ENCODE assay signal across 8 cellular contexts in the genomic region with DNA sequence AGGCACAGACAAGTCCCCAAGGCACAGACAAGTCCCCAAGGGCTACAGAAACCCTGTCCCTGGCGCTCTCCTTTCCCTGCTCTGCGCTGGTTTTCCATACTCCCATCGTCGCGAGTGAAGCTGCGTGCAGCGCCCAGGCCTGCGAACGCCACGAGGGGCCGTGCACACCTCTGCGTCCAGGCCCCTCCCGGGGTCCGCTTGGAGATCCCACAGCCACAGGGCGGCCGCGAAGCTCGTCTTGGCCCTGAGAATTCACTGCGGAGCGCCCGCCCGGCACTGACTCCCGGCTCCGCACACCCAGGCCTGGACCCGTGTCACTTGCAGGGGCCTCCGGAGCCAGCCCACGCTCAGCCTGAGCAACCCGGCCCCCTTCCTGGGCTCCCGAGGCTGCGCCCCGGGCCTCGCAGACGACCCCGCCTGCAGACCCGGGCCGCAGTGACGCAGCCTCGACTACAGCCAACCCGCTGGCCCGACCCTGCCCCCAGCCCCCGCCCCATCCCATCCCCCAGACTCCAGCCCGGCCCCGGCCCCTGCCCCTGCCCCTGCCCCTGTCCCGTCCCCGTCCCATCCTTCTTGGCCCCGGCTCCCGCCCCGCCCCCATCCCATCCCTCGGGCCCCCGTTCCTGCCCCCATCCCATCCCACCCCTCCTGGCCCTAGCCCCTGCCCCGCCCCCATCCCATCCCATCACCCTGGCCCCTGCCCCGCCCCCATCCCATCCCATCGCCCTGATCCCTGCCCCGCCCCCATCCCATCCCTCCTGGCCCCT. TPM values are rescaled to one million over a fixed set of nuclear protein-coding genes. Genes with fewer than 3 reads are reported as not detected.
DNase-seq lines count a peak whose midpoint lies in the region; ATAC-seq, FAIRE-seq and TF ChIP-seq lines count a peak whose summit lies in the region.

No MANE protein-coding gene starts in this region.

- no peaks in the 10 kb centered on the region for H3K27me3 Mint-ChIP-seq in CD8-positive, alpha-beta memory T cell

- peak overlapping the region in 5 of 8 donors; percentile 17 to 65 (median 40) for H3K27ac Mint-ChIP-seq in CD8-positive, alpha-beta memory T cell

- peaks cover 11% of the 10 kb centered on the region for H3K4me1 ChIP-seq in CD8-positive, alpha-beta memory T cell (ENCODE audit: insufficient read depth, low read length)
- peaks cover 13% of the 10 kb centered on the region for H3K4me1 ChIP-seq in osteoblast (ENCODE audit: insufficient read depth, low read length)

- H3K4me3 Mint-ChIP-seq in CD8-positive, alpha-beta memory T cell: peak overlapping the region; percentile 5 to 94 (median 67)

- POLR2A ChIA-PET in CD8-positive, alpha-beta memory T cell (lab: Charles Lee): interaction anchor here (1.0 kb wide), 1 partner anchor 59 kb away, joined by 5 read pairs; no protein-coding TSS in a partner anchor
- POLR2A ChIA-PET in RWPE1 (lab: Yijun Ruan, JAX; ENCODE audit: low non-redundant PET): no interaction called here

- H4K20me1 ChIP-seq in osteoblast (ENCODE audit: insufficient read depth, low read length): peaks cover 47% of the 10 kb centered on the region

- H3K36me3 Mint-ChIP-seq in CD8-positive, alpha-beta memory T cell: peaks cover 0 to 40% (median 9%) of the 10 kb centered on the region in 3 donors

- no peak for TF ChIP-seq CTCF in RWPE1 (conservative IDR thresholded peaks at IDR 0.05; ENCODE audit: low read depth)
- no peak for TF ChIP-seq CTCF in epithelial cell of proximal tubule (conservative IDR thresholded peaks at IDR 0.05; ENCODE audit: low read depth, low read length)
- TF ChIP-seq CTCF in osteoblast (IDR thresholded peaks at IDR 0.05; ENCODE audit: extremely low read depth, low read depth, low read length): no peak

- no peak overlapping the region for H3K27ac ChIP-seq in CD8-positive, alpha-beta memory T cell (ENCODE audit: low read depth, low read length)
- peak overlapping the region; percentile 55 for H3K27ac ChIP-seq in RWPE1
- H3K27ac ChIP-seq in osteoblast (ENCODE audit: low read depth, low read length): peak overlapping the region; percentile 56

- no peak for FAIRE-seq in GM19239 (lab: Jason Lieb, UNC)

- H3K4me1 Mint-ChIP-seq in CD8-positive, alpha-beta memory T cell: peaks cover 13 to 38% (median 17%) of the 10 kb centered on the region in 3 donors

- peaks cover 0 to 2% (median 0%) of the 10 kb centered on the region in 5 donors for H3K9me3 Mint-ChIP-seq in CD8-positive, alpha-beta memory T cell

- no peaks in the 10 kb centered on the region for H3K9me3 ChIP-seq in CD8-positive, alpha-beta memory T cell (ENCODE audit: low read length)
- no peaks in the 10 kb centered on the region for H3K9me3 ChIP-seq in osteoblast (ENCODE audit: low read depth, low read length)

- H3K27me3 ChIP-seq in CD8-positive, alpha-beta memory T cell (ENCODE audit: insufficient read depth, low read length, poor library complexity, severe bottlenecking): no peaks in the 10 kb centered on the region
- no peaks in the 10 kb centered on the region for H3K27me3 ChIP-seq in osteoblast (ENCODE audit: insufficient read depth, low read length)

- peak overlapping the region; percentile 85 for H3K4me2 ChIP-seq in osteoblast (ENCODE audit: insufficient read depth, low read length)

- H3K36me3 ChIP-seq in CD8-positive, alpha-beta memory T cell (ENCODE audit: insufficient read depth, low read length): peaks cover 26% of the 10 kb centered on the region
- peaks cover 46% of the 10 kb centered on the region for H3K36me3 ChIP-seq in osteoblast (ENCODE audit: insufficient read depth, low read length)

- ATAC-seq in HG03469 (IDR thresholded peaks at IDR 0.05; ENCODE audit: unreplicated experiment): no peak

- DNase-seq in CD8-positive, alpha-beta memory T cell: peak in 1 of 5 donors; percentile 43
- DNase-seq in RWPE1 (ENCODE audit: low spot score) (no peak), epithelial cell of proximal tubule (ENCODE audit: low read depth) (no peak), osteoblast (ENCODE audit: insufficient read length, low spot score, missing footprints) (peak; percentile 86), globus pallidus (ENCODE audit: low spot score) (no peak), NCI-H69 (lab: John Stamatoyannopoulos, UW) (no peak), GM19239 (ENCODE audit: insufficient read length, low spot score) (no peak)

- no peak overlapping the region for H3K4me3 ChIP-seq in CD8-positive, alpha-beta memory T cell (ENCODE audit: low read length)
- H3K4me3 ChIP-seq in epithelial cell of proximal tubule (ENCODE audit: low read depth, low read length) (peak overlapping the region; percentile 78), osteoblast (ENCODE audit: insufficient read depth, low read length) (peak overlapping the region; percentile 88)

- no peak overlapping the region for H2AFZ ChIP-seq in osteoblast (ENCODE audit: low read length)

- peaks cover 66% of the 10 kb centered on the region for H3K79me2 ChIP-seq in osteoblast (ENCODE audit: insufficient read depth, low read length)

- CTCF ChIA-PET in CD8-positive, alpha-beta memory T cell (lab: Charles Lee): interaction anchor here (1.5 to 1.9 kb wide), 2 partner anchors 146 to 149 kb away, joined by 5 to 8 read pairs; no protein-coding TSS in a partner anchor
- CTCF ChIA-PET in RWPE1 (lab: Yijun Ruan, JAX): no interaction called here

RNA-seq across cellular contexts. Expression of a gene that starts 0.8 kb away (rescaled TPM):
- 10 to 100 TPM; 13.5 to 14.5 TPM for total RNA-seq in CD8-positive, alpha-beta memory T cell
- polyA plus RNA-seq in CD8-positive, alpha-beta memory T cell: 4.9 TPM
- total RNA-seq in epithelial cell of proximal tubule (10.4 and 12.4 TPM in 2 replicates), osteoblast (35.8 and 39.2 TPM in 2 replicates)
